20 cellular contexts compared by ENCODE assay signal in the genomic region with DNA sequence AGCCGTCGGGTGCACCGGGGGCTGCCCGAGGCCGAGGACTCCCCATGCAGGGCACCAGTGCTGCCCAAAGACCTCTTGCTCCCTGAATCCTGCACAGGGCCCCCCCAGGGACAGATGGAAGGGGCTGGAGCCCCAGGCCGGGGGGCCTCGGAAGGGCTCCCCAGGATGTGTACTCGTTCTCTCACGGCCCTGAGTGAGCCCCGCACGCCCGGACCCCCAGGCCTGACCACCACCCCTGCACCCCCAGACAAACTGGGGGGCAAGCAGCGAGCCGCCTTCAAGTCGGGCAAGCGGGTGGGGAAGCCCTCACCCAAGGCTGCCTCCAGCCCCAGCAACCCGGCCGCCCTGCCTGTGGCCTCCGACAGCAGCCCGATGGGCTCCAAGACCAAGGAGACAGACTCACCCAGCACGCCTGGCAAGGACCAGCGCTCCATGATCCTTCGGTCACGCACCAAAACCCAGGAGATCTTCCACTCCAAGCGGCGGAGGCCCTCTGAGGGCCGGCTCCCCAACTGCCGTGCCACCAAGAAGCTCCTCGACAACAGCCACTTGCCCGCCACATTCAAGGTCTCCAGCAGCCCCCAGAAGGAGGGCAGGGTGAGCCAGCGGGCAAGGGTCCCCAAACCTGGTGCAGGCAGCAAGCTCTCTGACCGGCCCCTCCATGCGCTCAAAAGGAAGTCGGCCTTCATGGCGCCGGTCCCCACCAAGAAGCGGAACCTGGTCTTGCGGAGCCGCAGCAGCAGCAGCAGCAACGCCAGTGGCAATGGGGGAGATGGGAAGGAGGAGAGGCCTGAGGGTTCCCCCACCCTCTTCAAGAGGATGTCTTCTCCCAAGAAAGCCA. TPM values are rescaled to one million over a fixed set of nuclear protein-coding genes. Genes with fewer than 3 reads are reported as not detected.
DNase-seq lines count a peak whose midpoint lies in the region; ATAC-seq and TF ChIP-seq lines count a peak whose summit lies in the region.
"Had no signal": no experiment of that assay in that cellular context is flagged by ENCODE, and none has a peak within 500 bp of the region (broad histone marks: within the 10 kb centered on the region; RNA-seq: fewer than 3 reads in every experiment).

No MANE protein-coding gene starts in this region.

- no CpG with 5 or more reads among the region's 40 CpGs for WGBS in neuronal stem cell (ENCODE audit: extremely low coverage in 2 of 2, insufficient read length in 2 of 2, insufficient replicate concordance in 1 of 2), 2 donors

- H3K27ac ChIP-seq in RWPE1 (peak overlapping the region; percentile 22), cingulate gyrus (ENCODE audit: low read depth, low read length) (peak overlapping the region; percentile 10), neuronal stem cell (replicated peaks; ENCODE audit: low read length) (no peak overlapping the region)
- H3K27ac ChIP-seq: 22Rv1 had no signal

- peaks cover 0 to 2% of the 10 kb centered on the region in 2 donors for H3K9me3 ChIP-seq in neuronal stem cell (replicated peaks in 1 of 2; ENCODE audit: control insufficient read depth in 2 of 2, insufficient read depth in 1 of 2, low read depth in 1 of 2, low read length in 2 of 2)
- H3K9me3 ChIP-seq: HAP-1 had no signal

- H3K36me3 Mint-ChIP-seq in chondrocyte (ENCODE audit: low read depth): peaks cover 12% of the 10 kb centered on the region
- H3K36me3 Mint-ChIP-seq: CD4-positive, alpha-beta memory T cell had no signal

- POLR2A ChIA-PET in RWPE1 (lab: Yijun Ruan, JAX; ENCODE audit: low non-redundant PET): no interaction called here

- H3K4me1 ChIP-seq in neuronal stem cell (ENCODE audit: control insufficient read depth in 2 of 2, insufficient read depth in 1 of 2, low read depth in 1 of 2, low read length in 2 of 2): peaks cover 30 to 32% of the 10 kb centered on the region in 2 donors
- H3K4me1 ChIP-seq: HAP-1 had no signal

- H3K79me1 ChIP-seq in neuronal stem cell (ENCODE audit: low read depth, low read length): peaks cover 40% of the 10 kb centered on the region

- H2AK5ac ChIP-seq in neuronal stem cell (ENCODE audit: low read depth, low read length): peak overlapping the region; percentile 56

- peak overlapping the region; percentile 17 for H4K8ac ChIP-seq in neuronal stem cell (ENCODE audit: low read depth, low read length)

- H3K27me3 Mint-ChIP-seq in chondrocyte (ENCODE audit: low read depth): no peaks in the 10 kb centered on the region
- H3K27me3 Mint-ChIP-seq: B cell; CD4-positive, alpha-beta memory T cell had no signal

- H3K27ac Mint-ChIP-seq in chondrocyte (ENCODE audit: unreplicated experiment): no peak overlapping the region
- H3K27ac Mint-ChIP-seq: B cell, HFFc6 had no signal

- H3K4ac ChIP-seq in neuronal stem cell (ENCODE audit: low read length): no peak overlapping the region

- H3K4me1 Mint-ChIP-seq in chondrocyte (ENCODE audit: low read depth): peaks cover 10% of the 10 kb centered on the region

- DNase-seq in left ventricle myocardium superior (peak; percentile 18), cardiac septum (ENCODE audit: low spot score) (no peak), RWPE1 (ENCODE audit: low spot score) (no peak), neuronal stem cell (ENCODE audit: low spot score) (no peak), Kasumi-1 (lab: John Stamatoyannopoulos, UW) (no peak), epidermal melanocyte (ENCODE audit: insufficient read length, low spot score) (no peak), chondrocyte (ENCODE audit: low spot score) (no peak)
- DNase-seq: C1 segment of cervical spinal cord; Calu3; CD4-positive, alpha-beta memory T cell; COR-L47; DMS53; DMS79 treated with DMSO at 0.1 percent for 48 hours; GF-D8; GOT3; HFFc6 had no signal

- H3K4me3 Mint-ChIP-seq in chondrocyte (ENCODE audit: unreplicated experiment): no peak overlapping the region
- H3K4me3 Mint-ChIP-seq: B cell; CD4-positive, alpha-beta memory T cell; HFFc6 had no signal

- intact Hi-C loops in left ventricle myocardium superior (cut with micrococcal nuclease) (no loop called here), cardiac septum (cut with DNase I) (no loop called here)

- no peak overlapping the region for H2BK12ac ChIP-seq in neuronal stem cell (ENCODE audit: low read length)

- no peak overlapping the region for H2BK15ac ChIP-seq in neuronal stem cell (ENCODE audit: low read length)

- H3K23ac ChIP-seq in neuronal stem cell (ENCODE audit: low read depth, low read length, poor library complexity): peak overlapping the region; percentile 43

- no peak overlapping the region for H3K4me3 ChIP-seq in neuronal stem cell (ENCODE audit: low read length in 2 of 2)
- H3K4me3 ChIP-seq: HAP-1 had no signal

- H2AFZ ChIP-seq in neuronal stem cell (ENCODE audit: low read length): no peak overlapping the region

- CTCF ChIA-PET in RWPE1 (lab: Yijun Ruan, JAX): interaction anchor here (1.0 kb wide), 1 partner anchor 22 kb away, joined by 3 read pairs; no protein-coding TSS in a partner anchor

- no peak overlapping the region for H3K4me2 ChIP-seq in neuronal stem cell (ENCODE audit: insufficient read depth, low read length, poor library complexity, severe bottlenecking)

- no peaks in the 10 kb centered on the region for H3K9me3 Mint-ChIP-seq in chondrocyte (ENCODE audit: low read depth)
- H3K9me3 Mint-ChIP-seq: CD4-positive, alpha-beta memory T cell; HFFc6 had no signal

- H3K27me3 ChIP-seq in neuronal stem cell (ENCODE audit: control insufficient read depth in 3 of 3, insufficient read depth in 3 of 3, low read depth in 1 of 3, low read length in 3 of 3): no peaks in the 10 kb centered on the region

- no peak for ATAC-seq in left ventricle myocardium superior

- H3K36me3 ChIP-seq in neuronal stem cell (replicated peaks in 1 of 2; ENCODE audit: control insufficient read depth in 2 of 2, insufficient read depth in 2 of 2, low read length in 2 of 2): peaks cover 62 to 80% of the 10 kb centered on the region in 2 donors

- H3K14ac ChIP-seq in neuronal stem cell (ENCODE audit: low read length): peak overlapping the region; percentile 8

- H4K91ac ChIP-seq in neuronal stem cell (ENCODE audit: low read depth, low read length, poor library complexity): no peak overlapping the region

- no peak overlapping the region for H3K9ac ChIP-seq in neuronal stem cell (ENCODE audit: low read depth, low read length, poor library complexity)

- TF ChIP-seq CTCF in RWPE1 (conservative IDR thresholded peaks at IDR 0.05; ENCODE audit: low read depth): no peak
- no peak for TF ChIP-seq CTCF in chondrocyte (IDR thresholded peaks at IDR 0.05)

- H2BK5ac ChIP-seq in neuronal stem cell (ENCODE audit: low read length): peak overlapping the region; percentile 24

- H3K18ac ChIP-seq in neuronal stem cell (ENCODE audit: low read length): no peak overlapping the region

- H2BK120ac ChIP-seq in neuronal stem cell (ENCODE audit: low read depth, low read length): no peak overlapping the region

RNA-seq across cellular contexts. Expression of gene SREBF1, which starts 40.6 kb away (rescaled TPM):
- 15.2 TPM for total RNA-seq in left ventricle myocardium superior
- 17.1 TPM for total RNA-seq in cardiac septum
- 57.8 TPM for polyA plus RNA-seq in neuronal stem cell (2013, experiment 1 of 2)
- polyA plus RNA-seq in neuronal stem cell (2013, experiment 2 of 2): 61.7 TPM
- 22.8 to 26.7 TPM (median 23.4 TPM) in 3 replicates for total RNA-seq in chondrocyte
